Comparison of ENCODE assay signal across 8 cellular contexts in genomic region chr19:14205460-14206282, GRCh38. TPM values are rescaled to one million over a fixed set of nuclear protein-coding genes. Genes with fewer than 3 reads are reported as not detected.
DNase-seq lines count a peak whose midpoint lies in the region; ATAC-seq and TF ChIP-seq lines count a peak whose summit lies in the region.
"Not testable (repeated sequence)": the region's sequence is repeated elsewhere in the genome, so short reads cannot be mapped to it uniquely, and the experiment has no call there.

ADGRL1 (minus strand) TSS chr19:14206169; CDS start chr19:14183602, 22,567 bp downstream.

- not testable (repeated sequence) for H3K36me3 ChIP-seq in H7 (replicated peaks; ENCODE audit: control insufficient read depth, insufficient read depth, low read length); Panc1 (ENCODE audit: control insufficient read depth, insufficient read depth, low read length); iPS DF 6.9 (ENCODE audit: control insufficient read depth, insufficient read depth, low read length)

- peak within 1 kb of the TSS; percentile 96 for H3K4me3 Mint-ChIP-seq in natural killer cell

- H3K27ac ChIP-seq in 22Rv1: peak within 1 kb of the TSS; percentile 73
- H3K27ac ChIP-seq in Panc1 (ENCODE audit: low read length): peak within 1 kb of the TSS; percentile 81
- peak within 1 kb of the TSS in 58 of 59 donors; percentile 49 to 89 (median 78) for H3K27ac ChIP-seq in dorsolateral prefrontal cortex
- not testable (repeated sequence) for H3K27ac ChIP-seq in iPS DF 6.9 (ENCODE audit: low read length)

- in situ Hi-C loops in Panc1 (cut with HindIII; ENCODE audit: low pct_unique_long_range_greater_than_20kb, low sequenced_read_pairs): not testable (repeated sequence)

- H3K9me3 Mint-ChIP-seq in natural killer cell: not testable (repeated sequence)

- not testable (repeated sequence) for H3K27me3 Mint-ChIP-seq in natural killer cell (ENCODE audit: low read depth in 2 of 2)

- H3K4me1 ChIP-seq in Panc1 (ENCODE audit: control insufficient read depth, insufficient read depth, low read length); iPS DF 6.9 (ENCODE audit: control insufficient read depth, insufficient read depth, low read length): not testable (repeated sequence)

- not testable (repeated sequence) for H3K27me3 ChIP-seq in H7 (ENCODE audit: control insufficient read depth, insufficient read depth, low read length); Panc1 (ENCODE audit: control insufficient read depth, insufficient read depth, low read length); dorsolateral prefrontal cortex; iPS DF 6.9 (ENCODE audit: control insufficient read depth, insufficient read depth, low read length)

- peak; percentile 56 for DNase-seq in H7
- not testable (repeated sequence) for DNase-seq in Panc1 (ENCODE audit: low read depth, low spot score); iPS DF 6.9 (ENCODE audit: low read depth, low spot score)
- DNase-seq in activated effector memory CD4-positive, alpha-beta T cell treated with Interleukin-2 at 50 U/mL for 16 hours: peak; percentile 7
- DNase-seq in dorsolateral prefrontal cortex: peak in 6 of 10 donors; percentile 36 to 71 (median 54)
- DNase-seq in natural killer cell: peak; percentile 30
- peak; percentile 15 for DNase-seq in stimulated activated CD4-positive, alpha-beta T cell treated with anti-CD3 and anti-CD28 coated beads, Interleukin-12 subunit alpha, Interleukin-12 subunit beta, amount 100 ng/mL, for 4 hours

- not testable (repeated sequence) for H3K36me3 Mint-ChIP-seq in natural killer cell

- no CpG with 5 or more reads among the region's 96 CpGs for WGBS in iPS DF 6.9 (ENCODE audit: insufficient coverage, insufficient read length)

- BruUV-seq in Panc1 (replicated peaks; lab: Mats Ljungman, UMichigan): not testable (repeated sequence)

- not testable (repeated sequence) for ATAC-seq in Panc1
- ATAC-seq in natural killer cell: peak in 1 of 3 donors; percentile 6

- CTCF ChIA-PET in Panc1 (lab: Charles Lee): interaction anchor here (0.6 kb wide), 1 partner anchor 187 kb away, joined by 3 read pairs; no protein-coding TSS in a partner anchor

- H3K9me3 ChIP-seq in Panc1 (ENCODE audit: control insufficient read depth, insufficient read depth, low read depth, low read length); iPS DF 6.9 (ENCODE audit: control insufficient read depth, insufficient read depth, low read length): not testable (repeated sequence)

- peak within 1 kb of the TSS; percentile 70 for H3K4me3 ChIP-seq in H7 (ENCODE audit: insufficient read depth, low read depth, low read length)
- H3K4me3 ChIP-seq in Panc1 (ENCODE audit: low read depth in 2 of 2, low read length in 2 of 2): peak within 1 kb of the TSS; percentile 53 to 60
- H3K4me3 ChIP-seq in dorsolateral prefrontal cortex: peak within 1 kb of the TSS; percentile 43 to 81 (median 65)
- H3K4me3 ChIP-seq in iPS DF 6.9 (ENCODE audit: low read length): peak within 1 kb of the TSS; percentile 97

- not testable (repeated sequence) for TF ChIP-seq CTCF in 22Rv1 (IDR thresholded peaks at IDR 0.05); Panc1 (IDR thresholded peaks at IDR 0.05); dorsolateral prefrontal cortex (IDR thresholded peaks at IDR 0.05 in 54 of 56, conservative IDR thresholded peaks at IDR 0.05 in 2 of 56; ENCODE audit: low read depth in 1 of 56, partially characterized antibody in 56 of 56); natural killer cell (IDR thresholded peaks at IDR 0.05)

- intact Hi-C loops in Panc1 (cut with micrococcal nuclease; ENCODE audit: unreplicated experiment); natural killer cell (cut with micrococcal nuclease): not testable (repeated sequence)
- intact Hi-C loops in dorsolateral prefrontal cortex (cut with DNase I): loop anchor here in 1 of 2 donors (5.0 kb wide), 1 partner anchor 42 kb away; no protein-coding TSS in a partner anchor

- H3K4me1 Mint-ChIP-seq in natural killer cell: peaks cover 27 to 62% of the 10 kb centered on the region in 2 donors

- peak within 1 kb of the TSS; percentile 83 to 88 for H3K27ac Mint-ChIP-seq in natural killer cell

- POLR2A ChIA-PET in Panc1 (lab: Charles Lee): interaction anchor here (0.6 kb wide), 2 partner anchors 51 to 1174 kb away, joined by 3 to 15 read pairs; partner anchors contain the start of gene AKAP8

RNA-seq across cellular contexts. Expression of gene ADGRL1, which starts in this region (rescaled TPM):
- total RNA-seq in H7 (2014; rRNA removed; shearing (Covaris generic)): 60.7 and 74.4 TPM in 2 replicates
- total RNA-seq in Panc1 (2021; ENCODE audit: unreplicated experiment): 37.7 TPM
- 36.2 TPM for polyA plus RNA-seq in Panc1 (2012; ENCODE audit: insufficient read length)
- 100 to 1,000 TPM in 119 of 120 experiments, 10 to 100 TPM in 1; 90.1 to 295 (median 174) TPM for total RNA-seq in dorsolateral prefrontal cortex
- 10 to 100 TPM; 47.3 to 54.3 (median 52.7) TPM for total RNA-seq in natural killer cell
